Comparison of ENCODE assay signal across 8 cellular contexts in genomic region chr17:1684307-1685189, GRCh38. TPM values are rescaled to one million over a fixed set of nuclear protein-coding genes. Genes with fewer than 3 reads are reported as not detected.
DNase-seq lines count a peak whose midpoint lies in the region; ATAC-seq, FAIRE-seq and TF ChIP-seq lines count a peak whose summit lies in the region.

TSS of gene PRPF8 (minus strand) at chr17:1684867. CDS start at chr17:1684571, 296 bp downstream.

- H3K27me3 ChIP-seq in keratinocyte (ENCODE audit: control insufficient read depth, extremely low read depth, insufficient read depth, low read length): no peaks in the 10 kb centered on the region

- FAIRE-seq in keratinocyte (lab: Jason Lieb, UNC): peak; percentile 83

- H3K4me1 ChIP-seq in keratinocyte (ENCODE audit: control insufficient read depth, extremely low read depth, insufficient read depth, low read length): peaks cover 11% of the 10 kb centered on the region

- peak within 1 kb of the TSS; percentile 88 for H3K9ac ChIP-seq in keratinocyte (ENCODE audit: control insufficient read depth, extremely low read depth, insufficient read depth, low read length)

- DNase-seq in AG10803 (ENCODE audit: low read depth): peak; percentile 95
- DNase-seq in NCI-H460 (ENCODE audit: extremely low read depth, low read depth): peak; percentile 98
- DNase-seq in activated CD4-positive, CD25-positive, alpha-beta regulatory T cell treated with anti-CD3 and anti-CD28 coated beads, Interleukin-2, amount 50 U/mL, for 72 hours: peak; percentile 99
- peak; percentile 80 to 91 for DNase-seq in cerebellar nuclear complex (lab: John Stamatoyannopoulos, UW)
- DNase-seq in keratinocyte (ENCODE audit: low read depth, low spot score): peak; percentile 77
- DNase-seq in stimulated activated CD4-positive, alpha-beta T cell treated with anti-CD3 and anti-CD28 coated beads, Interleukin-15, amount 100 ng/mL, for 1 hour (ENCODE audit: low read depth in 1 of 2, low spot score in 1 of 2): peak; percentile 96 to 98

- H3K27ac ChIP-seq in keratinocyte (ENCODE audit: control insufficient read depth, insufficient read depth, low read length): peak within 1 kb of the TSS; percentile 81

- H4K20me1 ChIP-seq in keratinocyte (ENCODE audit: control insufficient read depth, extremely low read depth, insufficient read depth, low read length): peaks cover 13% of the 10 kb centered on the region

- dilution Hi-C loops in keratinocyte (cut with MboI; ENCODE audit: extremely low pct_ligation_motif_present, low sequenced_read_pairs): no loop called here

- H3K36me3 ChIP-seq in keratinocyte (ENCODE audit: control insufficient read depth in 2 of 2, extremely low read depth in 1 of 2, insufficient read depth in 2 of 2, low read length in 2 of 2): peaks cover 22 to 32% of the 10 kb centered on the region in 2 experiments

- ATAC-seq in GM19043 (IDR thresholded peaks at IDR 0.05; ENCODE audit: low read depth, unreplicated experiment): peak; percentile 96
- ATAC-seq in HG03378 (IDR thresholded peaks at IDR 0.05; ENCODE audit: unreplicated experiment): peak; percentile 96

- H3K9me1 ChIP-seq in keratinocyte (ENCODE audit: control insufficient read depth, extremely low read depth, insufficient read depth, low read length): peaks cover 2% of the 10 kb centered on the region

- H2AFZ ChIP-seq in keratinocyte (ENCODE audit: control insufficient read depth, low read length): peak within 1 kb of the TSS; percentile 94

- peak within 1 kb of the TSS; percentile 94 for H3K4me2 ChIP-seq in keratinocyte (ENCODE audit: control insufficient read depth, extremely low read depth, insufficient read depth, low read depth, low read length)

- H3K4me3 ChIP-seq in AG10803 (ENCODE audit: low read length): peak within 1 kb of the TSS; percentile 66
- peak within 1 kb of the TSS; percentile 85 to 95 (median 89) for H3K4me3 ChIP-seq in keratinocyte (ENCODE audit: control insufficient read depth in 2 of 3, extremely low read depth in 1 of 3, insufficient read depth in 2 of 3, low read depth in 1 of 3, low read length in 3 of 3)

- TF ChIP-seq CTCF in AG10803 (conservative IDR thresholded peaks at IDR 0.05; ENCODE audit: low read length) (no peak), keratinocyte (optimal IDR thresholded peaks at IDR 0.05 in 1 of 3, IDR thresholded peaks at IDR 0.05 in 1 of 3, conservative IDR thresholded peaks at IDR 0.05 in 1 of 3; ENCODE audit: extremely low read depth in 1 of 3, insufficient read depth in 2 of 3, low read length in 3 of 3) (no peak)

- H3K79me2 ChIP-seq in keratinocyte (ENCODE audit: control insufficient read depth, insufficient read depth, low read length): peaks cover 37% of the 10 kb centered on the region

- H3K9me3 ChIP-seq in keratinocyte (ENCODE audit: control insufficient read depth, low read depth, low read length): no peaks in the 10 kb centered on the region

RNA-seq across cellular contexts. Expression of gene PRPF8, which starts in this region (rescaled TPM):
- 112 and 113 TPM in 2 replicates for total RNA-seq in NCI-H460 (2014; rRNA removed; shearing (Covaris generic))
- 126 and 223 TPM in 2 replicates for polyA plus RNA-seq in NCI-H460 (2014; cell fraction: nucleus; rRNA removed)
- 60.1 to 118 TPM (median 97.5 TPM) in 3 replicates for polyA plus RNA-seq in keratinocyte
- polyA plus RNA-seq in keratinocyte (2011; ENCODE audit: low read depth): 187 TPM
- 56.1 and 61.6 TPM in 2 replicates for polyA plus RNA-seq in keratinocyte (2011; cell fraction: cytosol; rRNA removed)
- 224 and 245 TPM in 2 replicates for polyA plus RNA-seq in keratinocyte (2011; cell fraction: nucleus; rRNA removed)
- 77.2 and 133 TPM in 2 replicates for polyA plus RNA-seq in keratinocyte (2012; ENCODE audit: low replicate concordance)
- 166 to 590 TPM (median 337 TPM) in 3 replicates for polyA minus RNA-seq in keratinocyte
- 153 TPM for polyA minus RNA-seq in keratinocyte (2011; cell fraction: cytosol; rRNA and poly(A)+ RNA removed)
- 210 and 327 TPM in 2 replicates for polyA minus RNA-seq in keratinocyte (2011; cell fraction: nucleus; rRNA and poly(A)+ RNA removed)

Comparison
In these comparisons a context has a peak if more than half of its experiments do, and no peak if none do; other contexts are left out.
1. Peak in every context shown above with its lines: DNase-seq, ATAC-seq, H3K4me3 ChIP-seq and H3K27ac ChIP-seq.